Comparison of ENCODE assay signal across 3 cellular contexts in genomic region chr6:149959806-149960205, GRCh38. TPM values are rescaled to one million over a fixed set of nuclear protein-coding genes. Genes with fewer than 3 reads are reported as not detected.
"Had no signal": no experiment of that assay in that cellular context is flagged by ENCODE, and none has a peak within 500 bp of the region (broad histone marks: within the 10 kb centered on the region; RNA-seq: fewer than 3 reads in every experiment).

No MANE protein-coding gene starts in this region.

RNA-seq across cellular contexts. Expression of gene ULBP1, which starts 3.9 kb away (rescaled TPM):
- total RNA-seq: MCF 10A, Peyer's patch had no signal

RNA-seq across cellular contexts. Expression of gene ULBP2, which starts 18.0 kb away (rescaled TPM):
- total RNA-seq: Peyer's patch had no signal

RNA-seq across cellular contexts. Expression of gene RAET1G, which starts 36.9 kb away (rescaled TPM):
- total RNA-seq: Peyer's patch, Right ventricle myocardium superior had no signal
